In the genomic region with DNA sequence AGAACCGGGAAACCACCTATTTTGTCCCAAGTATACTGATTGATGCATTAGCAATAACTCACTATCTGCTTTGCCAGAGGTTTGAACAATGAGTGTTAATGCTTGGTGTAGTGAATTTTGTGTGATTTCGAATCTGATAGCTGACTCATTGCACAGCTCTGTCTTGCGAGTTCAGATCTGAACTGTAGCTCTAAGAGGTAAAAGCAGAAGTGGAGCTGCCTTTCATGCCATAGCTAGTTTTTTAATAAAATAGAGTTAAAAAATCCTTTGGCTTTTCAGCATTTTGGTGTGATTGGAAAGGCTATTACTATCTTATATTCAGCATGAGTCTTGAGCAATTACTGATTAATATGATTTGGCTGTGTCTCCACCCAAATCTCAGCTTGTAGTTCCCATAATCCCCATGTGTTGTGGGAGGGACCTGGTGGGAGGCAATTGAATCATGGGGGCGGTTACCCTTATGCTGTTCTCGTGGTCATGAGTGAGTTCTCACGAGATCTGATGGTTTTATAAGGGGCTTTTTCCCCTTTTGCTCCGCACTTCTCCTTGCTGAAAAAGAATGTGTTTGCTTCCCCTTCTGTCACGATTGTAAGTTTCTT, we compare ENCODE assay signal across 9 cellular contexts. TPM values are rescaled to one million over a fixed set of nuclear protein-coding genes. Genes with fewer than 3 reads are reported as not detected.
DNase-seq lines count a peak whose midpoint lies in the region; ATAC-seq, FAIRE-seq and TF ChIP-seq lines count a peak whose summit lies in the region.
"Had no signal": no experiment of that assay in that cellular context is flagged by ENCODE, and none has a peak within 500 bp of the region (broad histone marks: within the 10 kb centered on the region; RNA-seq: fewer than 3 reads in every experiment).

No MANE protein-coding gene starts in this region.

- H3K79me2 ChIP-seq in HepG2 (ENCODE audit: insufficient read depth, low read length), result peaks cover 95% of the 10 kb centered on the region

- H3K27me3 ChIP-seq in HepG2 (ENCODE audit: control insufficient read depth in 1 of 2, insufficient read depth in 2 of 2, low read length in 2 of 2), result no peaks in the 10 kb centered on the region
- H3K27me3 ChIP-seq: right lobe of liver had no signal

- no peak overlapping the region for H2AFZ ChIP-seq in HepG2 (ENCODE audit: low read length)

- peaks cover 22% of the 10 kb centered on the region; the same call in 1 of the 2 replicates for H4K20me1 ChIP-seq in HepG2 (ENCODE audit: insufficient read depth, low read length)

- TF ChIP-seq RAD21 in HepG2 (CRISPR knock-in tag; IDR thresholded peaks at IDR 0.05), result no peak

- peaks cover 63% of the 10 kb centered on the region for H3K4me1 ChIP-seq in HepG2 (ENCODE audit: insufficient read depth, low read length)

- no peak for TF ChIP-seq CTCF in HepG2 (CRISPR knock-in tag; IDR thresholded peaks at IDR 0.05)

- H3K4me2 ChIP-seq in HepG2 (ENCODE audit: low read depth, low read length), result no peak overlapping the region

- in situ Hi-C loops in HepG2 (cut with HindIII; ENCODE audit: extremely low pct_ligation_motif_present, low pct_unique_long_range_greater_than_20kb), result no loop called here

- H3K36me3 ChIP-seq in HepG2 (replicated peaks in 1 of 2; ENCODE audit: control insufficient read depth in 1 of 2, insufficient read depth in 2 of 2, low read length in 2 of 2), result peaks cover 0 to 15% of the 10 kb centered on the region in 2 experiments; a peak in 3 of 5 replicates
- H3K36me3 ChIP-seq: right lobe of liver had no signal

- whole genome bisulfite sequencing in HepG2 (ENCODE audit: low lambda C conversion rate), result 97% methylated on average over 8 of the region's 8 CpGs

- TF ChIP-seq EP300 in HepG2 (IDR thresholded peaks at IDR 0.05; ENCODE audit: low read depth in 2 of 2, low read length in 2 of 2) (no peak), HepG2 (CRISPR knock-in tag; IDR thresholded peaks at IDR 0.05; ENCODE audit: borderline replicate concordance) (no peak)

- no TSS peak for BruUV-seq in HepG2 (replicated peaks; lab: Mats Ljungman, UMichigan)

- POLR2A ChIA-PET in HepG2 (lab: Yijun Ruan, JAX), result interaction anchor here (1.6 kb wide), 1 partner anchor 200 kb away, joined by 5 read pairs; the partner anchor contains the start of genes MRPL18 and TCP1

- intact Hi-C loops in Right ventricle myocardium inferior (cut with DNase I) (no loop called here), HepG2 (cut with micrococcal nuclease; ENCODE audit: unreplicated experiment) (no loop called here)

- CTCF ChIA-PET in HepG2 (lab: Yijun Ruan, JAX; ENCODE audit: low intra/inter-chr PET ratio, low total read pairs), result no interaction called here

- no peaks in the 10 kb centered on the region for H3K9me3 ChIP-seq in HepG2 (ENCODE audit: low read length)
- H3K9me3 ChIP-seq: right lobe of liver had no signal

- H3K9ac ChIP-seq in HepG2 (ENCODE audit: insufficient read depth, low read depth, low read length), result no peak overlapping the region

- H3K27ac ChIP-seq in HepG2 (ENCODE audit: extremely low read length, insufficient read depth, low read length), result no peak overlapping the region

- no peak overlapping the region for H3K4me3 ChIP-seq in HepG2 (replicated peaks in 1 of 3; ENCODE audit: insufficient read depth in 1 of 3, low read depth in 2 of 3, low read length in 3 of 3)
- H3K4me3 ChIP-seq: right lobe of liver had no signal

- TF ChIP-seq POLR2A in HepG2 (IDR thresholded peaks at IDR 0.05; ENCODE audit: insufficient read depth in 1 of 2, low read depth in 2 of 2, low read length in 2 of 2), result no peak

- DNase-seq in NOMO-1 treated with dmso at 0.1 percent for 144 hours (lab: John Stamatoyannopoulos, UW; ENCODE audit: unreplicated experiment) (peak; percentile 26), kidney glomerular epithelial cell (lab: John Stamatoyannopoulos, UW) (peak; percentile 6), Right ventricle myocardium inferior (ENCODE audit: missing footprints) (no peak), superior temporal gyrus (ENCODE audit: extremely low spot score) (no peak), HepG2 (ENCODE audit: low spot score) (no peak)
- no peak for DNase-seq in effector CD4-positive, alpha-beta T cell
- DNase-seq: right lobe of liver had no signal

- FAIRE-seq in HepG2 (lab: Jason Lieb, UNC), result no peak

- peak; percentile 93 for ATAC-seq in GM18511 (IDR thresholded peaks at IDR 0.05; ENCODE audit: unreplicated experiment)
- peak; percentile 84 for ATAC-seq in HG02588 (IDR thresholded peaks at IDR 0.05; ENCODE audit: unreplicated experiment)
- ATAC-seq in Right ventricle myocardium inferior, result no peak
- no peak for ATAC-seq in HepG2

TF ChIP-seq in HepG2, 621 proteins besides CTCF, POLR2A, EP300 and RAD21 (continues in another document):
- TF ChIP-seq ZBTB7A (CRISPR knock-in tag; IDR thresholded peaks at IDR 0.05) (no peak), PCBP2 (optimal IDR thresholded peaks at IDR 0.05; ENCODE audit: low read depth, low read length, poor library complexity, severe bottlenecking) (no peak), ZBTB8A (CRISPR knock-in tag; IDR thresholded peaks at IDR 0.05; ENCODE audit: borderline replicate concordance, low read depth) (no peak), CEBPG (CRISPR knock-in tag; IDR thresholded peaks at IDR 0.05) (no peak), SKIL (CRISPR knock-in tag; IDR thresholded peaks at IDR 0.05; ENCODE audit: borderline replicate concordance) (no peak), ZNF274 (CRISPR knock-in tag; IDR thresholded peaks at IDR 0.05) (no peak), ZNF317 (CRISPR knock-in tag; IDR thresholded peaks at IDR 0.05) (no peak), FOXC1 (CRISPR knock-in tag; IDR thresholded peaks at IDR 0.05; ENCODE audit: borderline replicate concordance) (no peak), NFYC (CRISPR knock-in tag; IDR thresholded peaks at IDR 0.05) (no peak), TP53 (CRISPR knock-in tag; conservative IDR thresholded peaks at IDR 0.05) (no peak), HOXA7 (CRISPR knock-in tag; IDR thresholded peaks at IDR 0.05) (no peak), HNF4A (CRISPR knock-in tag; IDR thresholded peaks at IDR 0.05) (no peak), SMAD3 (CRISPR knock-in tag; IDR thresholded peaks at IDR 0.05) (no peak), IRX3 (CRISPR knock-in tag; IDR thresholded peaks at IDR 0.05; ENCODE audit: borderline replicate concordance, low read depth) (no peak), ZNF3 (CRISPR knock-in tag; IDR thresholded peaks at IDR 0.05) (no peak), KLF16 (CRISPR knock-in tag; IDR thresholded peaks at IDR 0.05) (no peak)

RNA-seq across cellular contexts. Expression of gene IGF2R, which starts 21.1 kb away (rescaled TPM):
- total RNA-seq in Right ventricle myocardium inferior (63.1 TPM), HepG2 (2016; rRNA removed; fragmentation: Illumina TruSeq; extraction: Trizol) (44.8 and 70.0 TPM in 2 replicates)
- 11.8 and 13.5 TPM in 2 replicates for total RNA-seq in HepG2 (2016; cell fraction: cytosol; rRNA removed; fragmentation: Illumina TruSeq; extraction: Trizol; ENCODE audit: low read depth)
- total RNA-seq in HepG2 (2016; cell fraction: insoluble cytoplasmic fraction; rRNA removed; fragmentation: Illumina TruSeq; extraction: Trizol), result 36.8 and 73.6 TPM in 2 replicates
- 11.5 and 15.2 TPM in 2 replicates for total RNA-seq in HepG2 (2016; cell fraction: membrane; rRNA removed; fragmentation: Illumina TruSeq; extraction: Trizol)
- total RNA-seq in HepG2 (2016; cell fraction: nucleus; rRNA removed; fragmentation: Illumina TruSeq; extraction: Trizol), result 129 and 155 TPM in 2 replicates
- 38.3 and 54.8 TPM in 2 replicates for polyA plus RNA-seq in HepG2 (2011; rRNA removed)
- 32.3 and 42.3 TPM in 2 replicates for polyA plus RNA-seq in HepG2 (2011; cell fraction: cytosol; rRNA removed)
- polyA plus RNA-seq in HepG2 (2011; cell fraction: nucleus; rRNA removed), result 77.8 and 83.2 TPM in 2 replicates
- polyA plus RNA-seq in HepG2 (2012), result 98.1 and 112 TPM in 2 replicates
- 1.3 and 1.8 TPM in 2 replicates for polyA plus RNA-seq in HepG2 (2016; cell fraction: cytosol; fragmentation: Illumina TruSeq; extraction: Trizol; ENCODE audit: low read depth)
- 22.6 and 26.7 TPM in 2 replicates for polyA plus RNA-seq in HepG2 (2016; cell fraction: insoluble cytoplasmic fraction; fragmentation: Illumina TruSeq; extraction: Trizol; ENCODE audit: low read depth)
- 1.8 and 3.1 TPM in 2 replicates for polyA plus RNA-seq in HepG2 (2016; cell fraction: membrane; fragmentation: Illumina TruSeq; extraction: Trizol; ENCODE audit: low read depth)
- polyA plus RNA-seq in HepG2 (2016; cell fraction: nucleus; fragmentation: Illumina TruSeq; extraction: Trizol; ENCODE audit: insufficient read depth, low read depth), result 85.6 and 90.1 TPM in 2 replicates
- 33.0 and 141 TPM in 2 replicates for polyA minus RNA-seq in HepG2 (2011; rRNA and poly(A)+ RNA removed; ENCODE audit: low replicate concordance)
- polyA minus RNA-seq in HepG2 (2011; cell fraction: cytosol; rRNA and poly(A)+ RNA removed), result 119 and 184 TPM in 2 replicates
- 265 and 283 TPM in 2 replicates for polyA minus RNA-seq in HepG2 (2011; cell fraction: nucleus; rRNA and poly(A)+ RNA removed)

Comparison
In these comparisons a context has a peak if more than half of its experiments do, and no peak if none do; other contexts are left out.
1. ATAC-seq: peak in GM18511 (single experiment) and HG02588 (single experiment); none in Right ventricle myocardium inferior (single experiment) and HepG2 (single experiment).
2. DNase-seq: peak in NOMO-1 treated with dmso at 0.1 percent for 144 hours (single experiment) and kidney glomerular epithelial cell (single experiment); none in effector CD4-positive, alpha-beta T cell (single experiment), Right ventricle myocardium inferior (single experiment), superior temporal gyrus (single experiment) and HepG2 (single experiment).